ENCODE assay signal across 8 cellular contexts in the genomic region with DNA sequence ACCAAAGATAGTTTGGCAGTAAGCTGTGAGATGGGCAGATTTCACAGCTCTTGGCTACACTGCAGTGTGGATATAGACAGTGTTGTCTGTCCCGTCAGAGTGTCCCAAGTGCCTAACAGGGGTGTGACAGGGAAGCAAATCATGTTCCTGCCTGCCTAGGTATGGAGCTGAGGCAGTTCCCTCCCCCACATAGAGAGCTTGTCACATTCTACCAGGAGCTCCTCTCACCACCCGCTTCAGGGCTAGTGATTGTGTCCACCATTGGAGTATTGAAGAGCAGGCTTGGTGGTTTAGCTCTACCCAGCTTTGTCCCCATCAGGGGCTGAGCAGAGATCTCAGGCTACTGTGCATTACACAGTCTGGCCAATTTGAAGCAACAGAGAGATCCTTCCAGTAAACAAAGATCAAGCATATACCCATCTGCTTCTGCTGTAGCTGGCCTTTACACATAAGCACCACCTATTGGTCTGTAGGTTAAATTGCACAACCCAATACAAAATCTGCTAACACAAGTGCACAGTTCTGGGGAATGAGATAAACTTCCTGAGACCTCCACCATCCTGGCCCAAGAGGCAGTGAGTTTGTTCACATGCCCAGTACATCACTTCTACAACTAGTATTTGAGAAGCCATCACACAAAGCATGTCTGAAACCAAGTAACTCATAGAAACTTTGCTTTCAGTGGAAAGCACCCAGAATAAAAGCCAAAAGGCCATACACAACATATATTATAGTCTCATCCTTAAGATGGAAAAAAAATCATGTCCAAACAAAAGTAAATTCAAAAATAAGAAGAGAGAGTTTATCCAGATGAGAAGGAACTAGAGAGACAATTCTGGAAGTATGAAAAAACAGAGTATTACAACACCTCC.
DNase-seq lines count a peak whose midpoint lies in the region; ATAC-seq, FAIRE-seq and TF ChIP-seq lines count a peak whose summit lies in the region.

No MANE protein-coding gene starts in this region.

- H3K27ac ChIP-seq in Karpas-422 (ENCODE audit: low read length) (no peak overlapping the region), WERI-Rb-1 (peak overlapping the region; percentile 22; the same call in 1 of the 2 replicates)

- H3K36me3 ChIP-seq in Karpas-422 (ENCODE audit: insufficient read depth, low read length) (peaks cover 4% of the 10 kb centered on the region; the same call in 1 of the 2 replicates), WERI-Rb-1 (peaks cover 24% of the 10 kb centered on the region)

- H3K27me3 ChIP-seq in Karpas-422 (ENCODE audit: low read length) (no peaks in the 10 kb centered on the region), WERI-Rb-1 (ENCODE audit: insufficient read depth, low read depth, severe bottlenecking) (no peaks in the 10 kb centered on the region)

- TF ChIP-seq CTCF in D721Med (IDR thresholded peaks at IDR 0.05; ENCODE audit: insufficient read depth, missing control alignments) (peak; percentile 33), WERI-Rb-1 (IDR thresholded peaks at IDR 0.05; ENCODE audit: low read depth, low read length) (peak; percentile 65)

- H3K4me2 ChIP-seq in Karpas-422 (ENCODE audit: low read depth, low read length, poor library complexity, severe bottlenecking) = no peak overlapping the region

- H4K20me1 ChIP-seq in Karpas-422 (ENCODE audit: insufficient read depth, low read depth, low read length) = no peaks in the 10 kb centered on the region

- H3K4me3 ChIP-seq in Karpas-422 (ENCODE audit: low read length) (no peak overlapping the region), WERI-Rb-1 (ENCODE audit: low read depth, low read length) (no peak overlapping the region)

- peak; percentile 87 for FAIRE-seq in D721Med (lab: Jason Lieb, UNC)

- ATAC-seq in GM19328 (IDR thresholded peaks at IDR 0.05; ENCODE audit: unreplicated experiment) (peak; percentile 71), GM21360 (IDR thresholded peaks at IDR 0.05; ENCODE audit: unreplicated experiment) (no peak)

- no peak overlapping the region for H2AFZ ChIP-seq in Karpas-422 (ENCODE audit: low read length)

- DNase-seq in D721Med (ENCODE audit: insufficient read length, low spot score) = no peak
- peak; percentile 60 for DNase-seq in Karpas-422
- DNase-seq in WERI-Rb-1 = peak; percentile 12
- DNase-seq in iPS-NIHi7 (ENCODE audit: extremely low spot score) = peak; percentile 45
- DNase-seq in COLO829 (ENCODE audit: low spot score) = no peak
- DNase-seq in NCI-H2227 treated with DMSO at 0.1 percent for 48 hours (lab: John Stamatoyannopoulos, UW) = no peak

- H3K9ac ChIP-seq in Karpas-422 (ENCODE audit: low read length) = no peak overlapping the region

- H3K9me3 ChIP-seq in Karpas-422 (ENCODE audit: low read length) = peaks cover 4% of the 10 kb centered on the region
- H3K9me3 ChIP-seq in WERI-Rb-1 (ENCODE audit: severe bottlenecking) = no peaks in the 10 kb centered on the region

- no peaks in the 10 kb centered on the region for H3K79me2 ChIP-seq in Karpas-422 (ENCODE audit: low read length)

- H3K9me2 ChIP-seq in Karpas-422 (replicated peaks; ENCODE audit: insufficient read depth, low read length) = no peaks in the 10 kb centered on the region

- no peaks in the 10 kb centered on the region for H3K4me1 ChIP-seq in Karpas-422 (ENCODE audit: low read length)

Comparison
In these comparisons a context has a peak if more than half of its experiments do, and no peak if none do; other contexts are left out.
1. DNase-seq: peak in Karpas-422 (single experiment), WERI-Rb-1 (single experiment) and iPS-NIHi7 (single experiment); none in D721Med (single experiment), COLO829 (single experiment) and NCI-H2227 treated with DMSO at 0.1 percent for 48 hours (single experiment).